ENCODE assay signal across 13 cellular contexts in the genomic region with DNA sequence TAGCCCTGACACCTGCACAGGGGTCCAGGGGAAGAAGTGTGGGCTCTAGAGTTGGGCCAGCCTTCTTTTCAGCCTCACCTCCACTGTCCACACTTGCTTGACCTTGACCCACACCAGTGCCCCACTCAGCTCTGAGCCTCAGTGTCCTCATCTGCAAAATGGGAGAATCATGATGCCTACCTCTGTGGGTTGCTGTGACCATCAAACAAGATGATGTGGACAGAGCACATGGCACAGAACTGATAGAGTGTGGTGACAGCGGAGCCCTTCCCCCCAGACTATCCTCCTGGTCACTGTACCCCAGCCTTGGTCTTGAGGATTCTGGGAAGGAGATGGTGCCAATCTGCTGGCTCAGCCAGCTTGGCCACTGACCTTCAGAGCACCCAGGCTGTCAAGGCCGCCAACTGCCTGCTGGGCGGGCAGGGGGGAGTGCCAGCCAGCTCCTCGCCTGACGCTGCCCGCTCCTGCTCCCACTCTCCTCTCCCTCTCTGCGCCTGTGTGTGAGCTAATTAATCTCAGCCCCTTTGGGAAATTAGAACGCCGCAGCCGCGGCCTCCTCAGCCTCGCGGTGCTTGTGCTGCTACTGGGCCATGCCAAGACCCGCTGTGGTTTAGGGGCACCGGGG. TPM values are rescaled to one million over a fixed set of nuclear protein-coding genes. Genes with fewer than 3 reads are reported as not detected.
A peak's percentile ranks its signal among the peaks of the same experiment; 100 is the strongest.
DNase-seq lines count a peak whose midpoint lies in the region; ATAC-seq and TF ChIP-seq lines count a peak whose summit lies in the region.
"Had no signal": no experiment of that assay in that cellular context is flagged by ENCODE, and none has a peak within 500 bp of the region (broad histone marks: within the 10 kb centered on the region; RNA-seq: fewer than 3 reads in every experiment).

No MANE protein-coding gene starts in this region.

- CTCF ChIA-PET in OCI-LY7 (lab: Charles Lee; ENCODE audit: unreplicated experiment), result interaction anchor here (0.6 kb wide), 1 partner anchor 102 kb away, joined by 3 read pairs; no protein-coding TSS in a partner anchor

- H3K36me3 ChIP-seq in OCI-LY7 (ENCODE audit: insufficient read depth, low read length) (peaks cover 12% of the 10 kb centered on the region; the same call in 1 of the 2 replicates), esophagus muscularis mucosa (no peaks in the 10 kb centered on the region), thyroid gland (no peaks in the 10 kb centered on the region)
- H3K36me3 ChIP-seq: brain microvascular endothelial cell, prostate gland had no signal

- H3K9me2 ChIP-seq in OCI-LY7 (ENCODE audit: insufficient read depth, low read length), result no peaks in the 10 kb centered on the region

- BruUV-seq in OCI-LY7 (replicated peaks; lab: Mats Ljungman, UMichigan), result no TSS peak

- H4K20me1 ChIP-seq in OCI-LY7 (ENCODE audit: insufficient read depth, low read length), result peaks cover 5% of the 10 kb centered on the region; the same call in 1 of the 2 replicates

- no peak for TF ChIP-seq EP300 in esophagus muscularis mucosa (IDR thresholded peaks at IDR 0.05)

- H3K9me3 ChIP-seq in OCI-LY7 (ENCODE audit: low read length) (no peaks in the 10 kb centered on the region), esophagus muscularis mucosa (no peaks in the 10 kb centered on the region), thyroid gland (no peaks in the 10 kb centered on the region)
- H3K9me3 ChIP-seq: prostate gland had no signal

- H3K27me3 Mint-ChIP-seq in naive B cell, result no peaks in the 10 kb centered on the region

- POLR2A ChIA-PET in OCI-LY7 (lab: Charles Lee), result interaction anchor here (0.6 to 1.7 kb wide), 4 partner anchors 11 to 93 kb away, joined by 3 to 8 read pairs (median 4); partner anchors contain the start of gene CXXC5

- H3K4me1 Mint-ChIP-seq in naive B cell, result peaks cover 75 to 94% (median 90%) of the 10 kb centered on the region in 3 donors

- 81% methylated on average over 15 of the region's 15 CpGs for WGBS in esophagus muscularis mucosa
- WGBS in thyroid gland, 2 donors, result 76 to 88% methylated on average over 14 to 15 of the region's 15 CpGs

- H3K4me3 Mint-ChIP-seq in naive B cell, result peak overlapping the region; percentile 35 to 99 (median 80)

- peak overlapping the region; percentile 94 for H3K4me2 ChIP-seq in OCI-LY7 (ENCODE audit: low read length)

- H3K27ac ChIP-seq in OCI-LY7 (ENCODE audit: low read depth, low read length, poor library complexity, severe bottlenecking) (peak overlapping the region; percentile 99), esophagus muscularis mucosa (replicated peaks in 1 of 4) (peak overlapping the region; percentile 91 to 95 (median 94)), thyroid gland (peak overlapping the region; percentile 15 to 92 (median 92))
- H3K27ac ChIP-seq: brain microvascular endothelial cell, prostate gland had no signal

- no peaks in the 10 kb centered on the region for H3K36me3 Mint-ChIP-seq in naive B cell

- peak overlapping the region in 5 of 6 donors; percentile 21 to 96 (median 88) for H3K27ac Mint-ChIP-seq in naive B cell

- no peak for ATAC-seq in naive B cell (ENCODE audit: low read depth in 2 of 2)
- no peak for ATAC-seq in GM18861 (IDR thresholded peaks at IDR 0.05; ENCODE audit: unreplicated experiment)
- no peak for ATAC-seq in HG03520 (IDR thresholded peaks at IDR 0.05; ENCODE audit: unreplicated experiment)

- H3K9me3 Mint-ChIP-seq in naive B cell, result no peaks in the 10 kb centered on the region

- H3K79me2 ChIP-seq in OCI-LY7 (ENCODE audit: insufficient read depth, low read depth, low read length), result peaks cover 92% of the 10 kb centered on the region; the same call in 1 of the 2 replicates

- H2AFZ ChIP-seq in OCI-LY7 (ENCODE audit: low read length), result no peak overlapping the region

- H3K4me1 ChIP-seq in OCI-LY7 (ENCODE audit: insufficient read depth, low read length, poor library complexity, severe bottlenecking) (peaks cover 92% of the 10 kb centered on the region), esophagus muscularis mucosa (peaks cover 84 to 98% (median 93%) of the 10 kb centered on the region in 4 donors), thyroid gland (peaks cover 81 to 97% of the 10 kb centered on the region in 2 donors)

- peaks cover 0 to 5% (median 0%) of the 10 kb centered on the region in 4 donors for H3K27me3 ChIP-seq in esophagus muscularis mucosa
- no peaks in the 10 kb centered on the region for H3K27me3 ChIP-seq in thyroid gland
- H3K27me3 ChIP-seq: brain microvascular endothelial cell had no signal

- TF ChIP-seq POLR2A in esophagus muscularis mucosa (IDR thresholded peaks at IDR 0.05; ENCODE audit: low read depth), result no peak
- no peak for TF ChIP-seq POLR2A in thyroid gland (IDR thresholded peaks at IDR 0.05)

- TF ChIP-seq CTCF in OCI-LY7 (conservative IDR thresholded peaks at IDR 0.05; ENCODE audit: low read length), result no peak
- TF ChIP-seq CTCF in esophagus muscularis mucosa (IDR thresholded peaks at IDR 0.05), result no peak
- TF ChIP-seq CTCF in thyroid gland (IDR thresholded peaks at IDR 0.05), result no peak

- H3K4me3 ChIP-seq in OCI-LY7 (ENCODE audit: low read depth, low read length, poor library complexity, severe bottlenecking), result no peak overlapping the region
- no peak overlapping the region for H3K4me3 ChIP-seq in esophagus muscularis mucosa
- no peak overlapping the region for H3K4me3 ChIP-seq in thyroid gland (replicated peaks in 1 of 3)
- H3K4me3 ChIP-seq: prostate gland had no signal

- DNase-seq in OCI-LY7 (ENCODE audit: low spot score), result no peak
- DNase-seq in esophagus muscularis mucosa (ENCODE audit: extremely low spot score), result no peak
- DNase-seq in naive B cell, result no peak
- DNase-seq in thyroid gland, result peak; percentile 53 to 55
- no peak for DNase-seq in NCI-H446 treated with DMSO at 0.1 percent for 48 hours (lab: John Stamatoyannopoulos, UW)
- DNase-seq in foreskin melanocyte, result no peak
- DNase-seq: activated CD8-positive, alpha-beta memory T cell treated with anti-CD3 and anti-CD28 coated beads, Interleukin-2, amount 50 U/mL, for 48 hours; brain microvascular endothelial cell; DND-41; NCI-H146 had no signal

- intact Hi-C loops in OCI-LY7 (cut with micrococcal nuclease; ENCODE audit: unreplicated experiment) (no loop called here), esophagus muscularis mucosa (cut with DNase I) (no loop called here), thyroid gland (cut with DNase I) (no loop called here)

RNA-seq across cellular contexts. Expression of gene CXXC5, which starts 16.7 kb away (rescaled TPM):
- 108 and 113 TPM in 2 replicates for total RNA-seq in OCI-LY7 (2014; rRNA removed; shearing (Covaris generic))
- total RNA-seq in OCI-LY7 (2022), result 26.7 and 30.4 TPM in 2 replicates
- 10 to 100 TPM; 22.0 to 32.4 (median 27.8) TPM for total RNA-seq in esophagus muscularis mucosa
- polyA plus RNA-seq in naive B cell (ENCODE audit: low read depth in 6 of 6), result 100 to 1,000 TPM; 351 to 547 (median 399) TPM
- total RNA-seq in thyroid gland, result 10 to 100 TPM; 52.3 to 81.8 (median 62.6) TPM

Comparison
In these comparisons a context has a peak if more than half of its experiments do, and no peak if none do; other contexts are left out.
1. DNase-seq: peak in thyroid gland (2 of 2); none in OCI-LY7 (single experiment), esophagus muscularis mucosa (single experiment), naive B cell (single experiment), NCI-H446 treated with DMSO at 0.1 percent for 48 hours (single experiment) and foreskin melanocyte (single experiment).
2. Peak in every context shown above with its lines, with median percentiles within 50 percentile points of each other: H3K27ac ChIP-seq.